In genomic region chr9:95317893-95318211, GRCh38 we compare ENCODE assay signal across 8 cellular contexts. TPM values are rescaled to one million over a fixed set of nuclear protein-coding genes. Genes with fewer than 3 reads are reported as not detected.
DNase-seq lines count a peak whose midpoint lies in the region; ATAC-seq and TF ChIP-seq lines count a peak whose summit lies in the region.

No MANE protein-coding gene starts in this region.

- H3K27ac ChIP-seq in HUES6 (ENCODE audit: low read depth, low read length) (peak overlapping the region; percentile 99; the same call in 1 of the 2 replicates), iPS-20b (ENCODE audit: low read length) (peak overlapping the region; percentile 81), stomach (peak overlapping the region; percentile 95 to 99 (median 98))

- H3K36me3 ChIP-seq in HUES6 (ENCODE audit: control insufficient read depth, insufficient read depth, low read length): no peaks in the 10 kb centered on the region
- no peaks in the 10 kb centered on the region for H3K36me3 ChIP-seq in iPS-20b (ENCODE audit: insufficient read depth, low read depth, low read length)
- no peaks in the 10 kb centered on the region for H3K36me3 ChIP-seq in stomach

- TF ChIP-seq CTCF in stomach (IDR thresholded peaks at IDR 0.05): no peak

- TF ChIP-seq EP300 in stomach (IDR thresholded peaks at IDR 0.05): no peak

- H3K9me3 Mint-ChIP-seq in activated naive CD8-positive, alpha-beta T cell (ENCODE audit: low read depth): no peaks in the 10 kb centered on the region

- WGBS in stomach, 5 donors: 4 to 6% (median 5%) methylated on average over 10 of the region's 10 CpGs

- peaks cover 10% of the 10 kb centered on the region; the same call in 1 of the 2 replicates for H3K4me1 ChIP-seq in HUES6 (ENCODE audit: control insufficient read depth, insufficient read depth, low read length)
- peaks cover 8% of the 10 kb centered on the region; the same call in 1 of the 2 replicates for H3K4me1 ChIP-seq in iPS-20b (ENCODE audit: insufficient read depth, low read length)
- peaks cover 0 to 30% (median 12%) of the 10 kb centered on the region in 4 donors for H3K4me1 ChIP-seq in stomach

- ATAC-seq in HG03521 (IDR thresholded peaks at IDR 0.05; ENCODE audit: unreplicated experiment) (no peak), HG03095 (IDR thresholded peaks at IDR 0.05; ENCODE audit: unreplicated experiment) (no peak)

- intact Hi-C loops in stomach (cut with DNase I; ENCODE audit: low total_unique reads): no loop called here

- H3K4me1 Mint-ChIP-seq in activated naive CD8-positive, alpha-beta T cell (ENCODE audit: low read depth): peaks cover 27% of the 10 kb centered on the region

- no peaks in the 10 kb centered on the region for H3K27me3 ChIP-seq in HUES6 (ENCODE audit: control insufficient read depth, insufficient read depth, low read length)
- H3K27me3 ChIP-seq in iPS-20b (ENCODE audit: insufficient read depth, low read length): no peaks in the 10 kb centered on the region
- H3K27me3 ChIP-seq in stomach: no peaks in the 10 kb centered on the region

- H3K9ac ChIP-seq in HUES6 (ENCODE audit: low read length) (peak overlapping the region; percentile 97), iPS-20b (ENCODE audit: low read depth, low read length) (peak overlapping the region; percentile 96)

- H3K4me3 ChIP-seq in HUES6 (ENCODE audit: low read depth, low read length): peak overlapping the region; percentile 75
- peak overlapping the region; percentile 95 for H3K4me3 ChIP-seq in iPS-20b (ENCODE audit: low read length)
- peak overlapping the region; percentile 95 to 97 (median 95) for H3K4me3 ChIP-seq in stomach

- H3K4me3 Mint-ChIP-seq in activated naive CD8-positive, alpha-beta T cell: peak overlapping the region; percentile 92

- no peak for TF ChIP-seq POLR2A in stomach (IDR thresholded peaks at IDR 0.05)

- no peaks in the 10 kb centered on the region for H3K27me3 Mint-ChIP-seq in activated naive CD8-positive, alpha-beta T cell

- peak overlapping the region; percentile 92 for H3K27ac Mint-ChIP-seq in activated naive CD8-positive, alpha-beta T cell

- H3K36me3 Mint-ChIP-seq in activated naive CD8-positive, alpha-beta T cell: no peaks in the 10 kb centered on the region

- DNase-seq in stomach (no peak), SIG-M5 (lab: John Stamatoyannopoulos, UW) (no peak), NCI-H510A treated with DMSO at 0.1 percent for 48 hours (lab: John Stamatoyannopoulos, UW) (no peak)

- H3K9me3 ChIP-seq in HUES6 (ENCODE audit: control insufficient read depth, insufficient read depth, low read depth, low read length): peaks cover under 1% of the 10 kb centered on the region; the same call in 1 of the 2 replicates
- H3K9me3 ChIP-seq in iPS-20b (ENCODE audit: insufficient read depth, low read depth, low read length): no peaks in the 10 kb centered on the region
- H3K9me3 ChIP-seq in stomach: no peaks in the 10 kb centered on the region

RNA-seq across cellular contexts. Expression of gene FANCC, which starts 0.3 kb away (rescaled TPM):
- total RNA-seq in stomach: 10 to 100 TPM in 3 of 5 donors, 1 to 10 TPM in 2; 6.2 to 24.5 (median 17.4) TPM
- 1 to 10 TPM; 3.1 to 6.0 (median 4.0) TPM for polyA plus RNA-seq in stomach
